Comparison of ENCODE assay signal across 11 cellular contexts in genomic region chr3:102069211-102069662, GRCh38.
DNase-seq lines count a peak whose midpoint lies in the region; ATAC-seq and TF ChIP-seq lines count a peak whose summit lies in the region.
"Had no signal": no experiment of that assay in that cellular context is flagged by ENCODE, and none has a peak within 500 bp of the region (broad histone marks: within the 10 kb centered on the region; RNA-seq: fewer than 3 reads in every experiment).

No MANE protein-coding gene starts in this region.

- 0% methylated on average over 1 of the region's 1 CpG for WGBS in SK-N-SH (ENCODE audit: low lambda C conversion rate)

- H4K20me1 ChIP-seq in GM23338 (replicated peaks; ENCODE audit: insufficient read depth) (no peaks in the 10 kb centered on the region), SK-N-SH (ENCODE audit: insufficient read depth) (no peaks in the 10 kb centered on the region)

- DNase-seq in GM23338 (ENCODE audit: low spot score) (no peak), SK-N-SH (no peak), fibroblast of pulmonary artery (ENCODE audit: low read depth) (peak; percentile 89), GM19238 (ENCODE audit: insufficient read length, low spot score) (no peak), Caco-2 (no peak)
- no peak for DNase-seq in natural killer cell treated with Interleukin-12 subunit alpha and Interleukin-12 subunit beta and Interleukin-15 and Interleukin-18, amount 100 ng/mL, for 72 hours (ENCODE audit: low spot score)
- DNase-seq: MV-4-11, NCI-H748 treated with DMSO at 0.1 percent for 48 hours, T-helper 1 cell had no signal

- H3K4me3 Mint-ChIP-seq in GM23338 (no peak overlapping the region), Caco-2 (ENCODE audit: unreplicated experiment) (no peak overlapping the region)
- no peak overlapping the region for H3K4me3 Mint-ChIP-seq in natural killer cell treated with Interleukin-12 subunit alpha and Interleukin-12 subunit beta and Interleukin-15 and Interleukin-18, amount 100 ng/mL, for 72 hours

- TF ChIP-seq EP300 in SK-N-SH (IDR thresholded peaks at IDR 0.05; ENCODE audit: borderline replicate concordance in 1 of 2, low read depth in 1 of 2, low read length in 1 of 2), result peak in 1 of 2 experiments; percentile 28; a peak in 1 of 4 replicates

- H3K27ac ChIP-seq in GM23338 (ENCODE audit: low read depth) (no peak overlapping the region), SK-N-SH (ENCODE audit: low read depth in 2 of 2, low read length in 1 of 2) (peak overlapping the region; percentile 14 to 85; a peak in 3 of 4 replicates)

- H3K9ac ChIP-seq in SK-N-SH, result peak overlapping the region; percentile 29; the same call in 1 of the 2 replicates
- peak overlapping the region; percentile 61 for H3K9ac ChIP-seq in skeletal muscle satellite cell (ENCODE audit: low read depth, low read length)

- H3K9me2 ChIP-seq in GM23338 (ENCODE audit: insufficient read depth) (no peaks in the 10 kb centered on the region), SK-N-SH (no peaks in the 10 kb centered on the region)

- no peaks in the 10 kb centered on the region for H3F3A ChIP-seq in GM23338 (replicated peaks; ENCODE audit: low read depth)
- H3F3A ChIP-seq in SK-N-SH (replicated peaks; ENCODE audit: insufficient read depth), result peaks cover 24% of the 10 kb centered on the region

- H3K79me2 ChIP-seq in GM23338 (replicated peaks; ENCODE audit: insufficient read depth) (no peaks in the 10 kb centered on the region), SK-N-SH (ENCODE audit: insufficient read depth) (no peaks in the 10 kb centered on the region)

- no peaks in the 10 kb centered on the region for H3K4me1 ChIP-seq in GM23338 (ENCODE audit: insufficient read depth)
- H3K4me1 ChIP-seq in SK-N-SH (ENCODE audit: control insufficient read depth in 1 of 2, insufficient read depth in 2 of 2, low read depth in 1 of 2, low read length in 1 of 2), result peaks cover 0 to 9% of the 10 kb centered on the region in 2 experiments; a peak in 1 of 4 replicates
- peaks cover 27% of the 10 kb centered on the region for H3K4me1 ChIP-seq in skeletal muscle satellite cell (ENCODE audit: control insufficient read depth, insufficient read depth, low read length)
- no peaks in the 10 kb centered on the region for H3K4me1 ChIP-seq in Caco-2
- H3K4me1 ChIP-seq: HAP-1 had no signal

- ATAC-seq in GM23338, result no peak
- ATAC-seq in natural killer cell treated with Interleukin-12 subunit alpha and Interleukin-12 subunit beta and Interleukin-15 and Interleukin-18, amount 100 ng/mL, for 72 hours, result no peak

- H3K9me3 Mint-ChIP-seq in GM23338 (peaks cover 16% of the 10 kb centered on the region), Caco-2 (ENCODE audit: unreplicated experiment) (peaks cover 15% of the 10 kb centered on the region)
- peaks cover 3% of the 10 kb centered on the region for H3K9me3 Mint-ChIP-seq in natural killer cell treated with Interleukin-12 subunit alpha and Interleukin-12 subunit beta and Interleukin-15 and Interleukin-18, amount 100 ng/mL, for 72 hours

- H3K27me3 Mint-ChIP-seq in GM23338 (ENCODE audit: insufficient read depth, low read depth, poor library complexity) (peaks cover 1% of the 10 kb centered on the region), Caco-2 (ENCODE audit: insufficient read depth, unreplicated experiment) (no peaks in the 10 kb centered on the region)
- peaks cover 0 to 8% of the 10 kb centered on the region in 2 donors for H3K27me3 Mint-ChIP-seq in natural killer cell treated with Interleukin-12 subunit alpha and Interleukin-12 subunit beta and Interleukin-15 and Interleukin-18, amount 100 ng/mL, for 72 hours

- H3K4me1 Mint-ChIP-seq in GM23338 (no peaks in the 10 kb centered on the region), Caco-2 (ENCODE audit: low read depth, unreplicated experiment) (no peaks in the 10 kb centered on the region)
- no peaks in the 10 kb centered on the region for H3K4me1 Mint-ChIP-seq in natural killer cell treated with Interleukin-12 subunit alpha and Interleukin-12 subunit beta and Interleukin-15 and Interleukin-18, amount 100 ng/mL, for 72 hours (ENCODE audit: low read depth in 2 of 2)

- H3K4me2 ChIP-seq in GM23338, result no peak overlapping the region
- peak overlapping the region; percentile 35 for H3K4me2 ChIP-seq in SK-N-SH
- peak overlapping the region; percentile 54 for H3K4me2 ChIP-seq in skeletal muscle satellite cell (ENCODE audit: low read length)

- no peak for TF ChIP-seq RAD21 in SK-N-SH (IDR thresholded peaks at IDR 0.05; ENCODE audit: low read length)

- H3K36me3 ChIP-seq in GM23338 (ENCODE audit: insufficient read depth) (no peaks in the 10 kb centered on the region), SK-N-SH (replicated peaks in 1 of 2; ENCODE audit: control insufficient read depth in 1 of 2, insufficient read depth in 2 of 2, low read length in 1 of 2) (no peaks in the 10 kb centered on the region), skeletal muscle satellite cell (ENCODE audit: insufficient read depth, low read length) (no peaks in the 10 kb centered on the region), Caco-2 (ENCODE audit: control insufficient read depth, insufficient read depth, low read length) (no peaks in the 10 kb centered on the region)
- H3K36me3 ChIP-seq: HAP-1 had no signal

- H3K27ac Mint-ChIP-seq in GM23338, result no peak overlapping the region
- no peak overlapping the region for H3K27ac Mint-ChIP-seq in natural killer cell treated with Interleukin-12 subunit alpha and Interleukin-12 subunit beta and Interleukin-15 and Interleukin-18, amount 100 ng/mL, for 72 hours
- H3K27ac Mint-ChIP-seq in Caco-2 (ENCODE audit: unreplicated experiment), result no peak overlapping the region

- intact Hi-C loops in Caco-2 (cut with micrococcal nuclease; ENCODE audit: unreplicated experiment), result loop anchor here (10.0 kb wide), 1 partner anchor 264 kb away; no protein-coding TSS in a partner anchor

- H3K4me3 ChIP-seq in GM23338 (no peak overlapping the region), SK-N-SH (ENCODE audit: low read depth in 2 of 2, low read length in 1 of 2) (no peak overlapping the region), fibroblast of pulmonary artery (replicated peaks; ENCODE audit: low read depth, low read length) (no peak overlapping the region), skeletal muscle satellite cell (ENCODE audit: low read length) (peak overlapping the region; percentile 30), Caco-2 (ENCODE audit: low read depth, low read length) (no peak overlapping the region)
- H3K4me3 ChIP-seq: HAP-1 had no signal

- H3K36me3 Mint-ChIP-seq in GM23338 (ENCODE audit: low read depth), result peaks cover 6% of the 10 kb centered on the region; the same call in 2 of the 3 replicates
- H3K36me3 Mint-ChIP-seq in natural killer cell treated with Interleukin-12 subunit alpha and Interleukin-12 subunit beta and Interleukin-15 and Interleukin-18, amount 100 ng/mL, for 72 hours, result no peaks in the 10 kb centered on the region
- H3K36me3 Mint-ChIP-seq in Caco-2 (ENCODE audit: insufficient read depth, unreplicated experiment), result no peaks in the 10 kb centered on the region

- H3K27me3 ChIP-seq in GM23338 (ENCODE audit: insufficient read depth) (no peaks in the 10 kb centered on the region), SK-N-SH (ENCODE audit: insufficient read depth) (no peaks in the 10 kb centered on the region), skeletal muscle satellite cell (ENCODE audit: control insufficient read depth, insufficient read depth, low read length) (no peaks in the 10 kb centered on the region), Caco-2 (replicated peaks; ENCODE audit: control insufficient read depth, insufficient read depth, low read length) (no peaks in the 10 kb centered on the region)

- H3K9me3 ChIP-seq in SK-N-SH (no peaks in the 10 kb centered on the region), skeletal muscle satellite cell (replicated peaks; ENCODE audit: low read length) (no peaks in the 10 kb centered on the region), Caco-2 (no peaks in the 10 kb centered on the region)
- H3K9me3 ChIP-seq: HAP-1 had no signal

- no TSS peak for BruUV-seq in Caco-2 (replicated peaks; lab: Mats Ljungman, UMichigan)

- H2AFZ ChIP-seq in GM23338 (peak overlapping the region; percentile 43; the same call in 1 of the 2 replicates), SK-N-SH (ENCODE audit: low read depth) (no peak overlapping the region)

- CTCF ChIA-PET in SK-N-SH (lab: Yijun Ruan, JAX), result no interaction called here
- CTCF ChIA-PET in Caco-2 (lab: Charles Lee), result no interaction called here

- TF ChIP-seq CTCF in GM23338 (conservative IDR thresholded peaks at IDR 0.05; ENCODE audit: low read depth in 2 of 2), result no peak
- TF ChIP-seq CTCF in SK-N-SH (IDR thresholded peaks at IDR 0.05), result no peak
- no peak for TF ChIP-seq CTCF in fibroblast of pulmonary artery (IDR thresholded peaks at IDR 0.05; ENCODE audit: low read length, missing control alignments)
- TF ChIP-seq CTCF in Caco-2 (IDR thresholded peaks at IDR 0.05; ENCODE audit: insufficient read depth in 1 of 2, low read depth in 1 of 2, low read length in 1 of 2, severe bottlenecking in 1 of 2, unreplicated experiment in 1 of 2), result no peak

- POLR2A ChIA-PET in SK-N-SH (lab: Yijun Ruan, JAX), result no interaction called here
- POLR2A ChIA-PET in Caco-2 (lab: Charles Lee), result no interaction called here

TF ChIP-seq in GM23338, 12 proteins besides CTCF, POLR2A, EP300 and RAD21 (continues in another document):
- TF ChIP-seq JUNB (IDR thresholded peaks at IDR 0.05; ENCODE audit: unreplicated experiment), result no peak

TF ChIP-seq in SK-N-SH, 30 proteins besides CTCF, POLR2A, EP300 and RAD21 (continues in another document):
- TF ChIP-seq SIN3A (IDR thresholded peaks at IDR 0.05; ENCODE audit: borderline replicate concordance, low read depth, low read length) (0 out of 2 replicates have a peak, but pooled peaks have one; percentile 19), NFIC (IDR thresholded peaks at IDR 0.05; ENCODE audit: borderline replicate concordance) (peak; percentile 46; the same call in 1 of the 2 replicates), RXRA (IDR thresholded peaks at IDR 0.05; ENCODE audit: borderline replicate concordance, low read depth) (no peak), TEAD4 (IDR thresholded peaks at IDR 0.05; ENCODE audit: borderline replicate concordance, insufficient read depth) (0 out of 2 replicates have a peak, but pooled peaks have one; percentile 15), YY1 (IDR thresholded peaks at IDR 0.05; ENCODE audit: low read depth) (no peak), SMC3 (IDR thresholded peaks at IDR 0.05; ENCODE audit: low read depth, low read length) (no peak), JUND (IDR thresholded peaks at IDR 0.05) (peak; percentile 77), FOSL2 (IDR thresholded peaks at IDR 0.05; ENCODE audit: borderline replicate concordance, low read depth) (peak; percentile 81; the same call in 1 of the 2 replicates), POLR2AphosphoS5 (IDR thresholded peaks at IDR 0.05; ENCODE audit: low read depth, low read length) (0 out of 2 replicates have a peak, but pooled peaks have one; percentile 50), MXI1 (IDR thresholded peaks at IDR 0.05; ENCODE audit: low read depth, low read length) (no peak), TCF12 (IDR thresholded peaks at IDR 0.05) (peak; percentile 64; the same call in 1 of the 2 replicates)
